8 cellular contexts compared by ENCODE assay signal in the genomic region with DNA sequence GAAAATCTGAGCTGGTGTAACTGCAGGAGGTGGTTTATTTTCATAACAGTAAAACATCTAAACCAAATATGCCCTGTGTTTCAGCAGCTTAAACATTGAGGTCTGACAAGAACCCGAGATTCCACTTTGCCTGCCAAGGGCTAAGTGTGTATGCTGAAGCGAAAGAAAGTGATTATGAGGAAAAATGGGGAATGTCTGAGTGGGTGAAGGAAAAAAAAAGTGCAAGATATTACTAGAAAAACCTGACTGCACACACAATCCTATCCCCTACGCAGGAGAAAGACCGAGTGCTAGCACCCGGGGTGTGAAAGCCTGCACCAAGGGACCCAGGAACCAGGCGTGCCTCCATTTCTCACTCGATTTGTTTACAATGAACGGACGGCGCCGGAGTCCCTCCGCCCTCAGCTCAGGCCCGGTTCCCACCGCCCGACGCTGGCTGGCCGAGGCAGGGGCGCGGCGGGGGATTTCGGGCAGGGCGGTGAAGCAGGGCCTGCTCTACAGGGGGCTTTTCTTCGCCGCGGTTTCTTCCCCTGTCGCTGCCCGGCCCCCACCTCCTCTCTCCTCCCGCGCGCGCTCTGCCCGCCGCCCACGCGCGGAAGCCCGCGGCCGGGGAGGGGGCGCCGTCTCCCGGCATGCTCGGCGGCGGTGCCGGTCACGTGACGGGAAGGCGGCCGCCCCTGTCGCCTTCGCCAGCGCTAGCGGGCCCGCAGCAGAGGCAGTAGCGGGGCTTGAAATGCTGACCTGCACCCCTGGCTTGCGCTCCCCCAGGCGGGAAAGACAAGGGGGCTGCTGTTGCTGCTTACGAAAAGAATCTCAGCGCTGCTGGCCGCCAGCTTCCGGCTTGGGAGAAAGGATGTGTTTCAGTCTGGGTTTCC. TPM values are rescaled to one million over a fixed set of nuclear protein-coding genes. Genes with fewer than 3 reads are reported as not detected.
DNase-seq lines count a peak whose midpoint lies in the region; ATAC-seq and TF ChIP-seq lines count a peak whose summit lies in the region.

No MANE protein-coding gene starts in this region.

- no peaks in the 10 kb centered on the region for H3K27me3 ChIP-seq in SU-DHL-6 (ENCODE audit: low read length)

- peak overlapping the region; percentile 77 for H3K4me3 Mint-ChIP-seq in activated naive CD8-positive, alpha-beta T cell treated with anti-CD3 and anti-CD28 coated beads, Interleukin-2, amount 50 U/mL, for 24 hours

- TF ChIP-seq CTCF in SU-DHL-6 (IDR thresholded peaks at IDR 0.05; ENCODE audit: insufficient read depth, low read length, poor library complexity, severe bottlenecking) = no peak

- H3K4me1 Mint-ChIP-seq in activated naive CD8-positive, alpha-beta T cell treated with anti-CD3 and anti-CD28 coated beads, Interleukin-2, amount 50 U/mL, for 24 hours = peaks cover 89% of the 10 kb centered on the region

- peak overlapping the region; percentile 71 for H3K27ac ChIP-seq in SU-DHL-6 (ENCODE audit: low read depth, low read length)

- intact Hi-C loops in left cardiac atrium (cut with DNase I) = no loop called here
- intact Hi-C loops in posterior cingulate gyrus (cut with DNase I) = loop anchor here (5.0 to 10.0 kb wide), 2 partner anchors 34 to 122 kb away; partner anchors contain the start of gene ITPKB

- H3K36me3 ChIP-seq in SU-DHL-6 (ENCODE audit: low read length) = 0 out of 2 replicates have a peak, but pooled peaks cover 5% of the 10 kb centered on the region

- no peaks in the 10 kb centered on the region for H3K9me3 ChIP-seq in SU-DHL-6 (ENCODE audit: insufficient read depth, low read length)

- no peaks in the 10 kb centered on the region for H3K9me3 Mint-ChIP-seq in activated naive CD8-positive, alpha-beta T cell treated with anti-CD3 and anti-CD28 coated beads, Interleukin-2, amount 50 U/mL, for 24 hours

- no peaks in the 10 kb centered on the region for H3K9me2 ChIP-seq in SU-DHL-6 (replicated peaks; ENCODE audit: insufficient read depth, low read length)

- peaks cover 23% of the 10 kb centered on the region; the same call in 1 of the 2 replicates for H3K79me2 ChIP-seq in SU-DHL-6 (ENCODE audit: insufficient read depth, low read length)

- H3K27ac Mint-ChIP-seq in activated naive CD8-positive, alpha-beta T cell treated with anti-CD3 and anti-CD28 coated beads, Interleukin-2, amount 50 U/mL, for 24 hours = peak overlapping the region; percentile 87

- ATAC-seq in GM21576 (IDR thresholded peaks at IDR 0.05; ENCODE audit: unreplicated experiment) (peak; percentile 61), left cardiac atrium (peak; percentile 92 to 96)
- peak; percentile 64 for ATAC-seq in activated naive CD8-positive, alpha-beta T cell treated with anti-CD3 and anti-CD28 coated beads, Interleukin-2, amount 50 U/mL, for 24 hours

- peak overlapping the region; percentile 93 for H3K4me2 ChIP-seq in SU-DHL-6 (ENCODE audit: low read depth, low read length, poor library complexity, severe bottlenecking)

- H3F3A ChIP-seq in SU-DHL-6 (ENCODE audit: insufficient read depth) = peaks cover 10% of the 10 kb centered on the region

- H3K4me3 ChIP-seq in SU-DHL-6 (ENCODE audit: insufficient read depth, low read length, poor library complexity, severe bottlenecking) = peak overlapping the region; percentile 58

- H3K27me3 Mint-ChIP-seq in activated naive CD8-positive, alpha-beta T cell treated with anti-CD3 and anti-CD28 coated beads, Interleukin-2, amount 50 U/mL, for 24 hours = no peaks in the 10 kb centered on the region

- in situ Hi-C loops in KBM-7 (cut with MboI; ENCODE audit: low pct_unique_long_range_greater_than_20kb, low sequenced_read_pairs) = no loop called here

- DNase-seq in DMS79 treated with DMSO at 0.1 percent for 48 hours (lab: John Stamatoyannopoulos, UW) (peak; percentile 91), KBM-7 (peak; percentile 76), left cardiac atrium (peak; percentile 83), posterior cingulate gyrus (peak; percentile 59 to 97 (median 72)), ureter (ENCODE audit: low spot score) (peak; percentile 77)
- peak; percentile 84 for DNase-seq in activated naive CD8-positive, alpha-beta T cell treated with anti-CD3 and anti-CD28 coated beads, Interleukin-2, amount 50 U/mL, for 24 hours

- H3K9ac ChIP-seq in SU-DHL-6 (ENCODE audit: low read length) = peak overlapping the region; percentile 66

- H2AFZ ChIP-seq in SU-DHL-6 (ENCODE audit: low read depth, low read length, severe bottlenecking) = peak overlapping the region; percentile 57

- H3K36me3 Mint-ChIP-seq in activated naive CD8-positive, alpha-beta T cell treated with anti-CD3 and anti-CD28 coated beads, Interleukin-2, amount 50 U/mL, for 24 hours (ENCODE audit: low read depth) = peaks cover 25% of the 10 kb centered on the region

- no peaks in the 10 kb centered on the region for H4K20me1 ChIP-seq in SU-DHL-6 (ENCODE audit: low read depth, low read length)

RNA-seq across cellular contexts. Expression of gene ITPKB, which starts 35.9 kb away (rescaled TPM):
- total RNA-seq in left cardiac atrium (10 to 100 TPM; 13.8 to 18.3 TPM), ureter (29.4 TPM)

Comparison
In these comparisons a context has a peak if more than half of its experiments do, and no peak if none do; other contexts are left out.
1. Peak in every context shown above with its lines: DNase-seq, ATAC-seq, H3K4me3 ChIP-seq and H3K27ac ChIP-seq.